Comparison of ENCODE assay signal across 8 cellular contexts in genomic region chr4:185471235-185472062, GRCh38. TPM values are rescaled to one million over a fixed set of nuclear protein-coding genes. Genes with fewer than 3 reads are reported as not detected.
DNase-seq lines count a peak whose midpoint lies in the region; ATAC-seq and TF ChIP-seq lines count a peak whose summit lies in the region.

CCDC110 (minus strand) TSS chr4:185471733; CDS start chr4:185471683, 50 bp downstream.

- no peaks in the 10 kb centered on the region for H3K9me2 ChIP-seq in Karpas-422 (replicated peaks; ENCODE audit: insufficient read depth, low read length)

- no peak within 1 kb of the TSS for H3K27ac ChIP-seq in Karpas-422 (ENCODE audit: low read length)
- H3K27ac ChIP-seq in SJCRH30: no peak within 1 kb of the TSS
- peak within 1 kb of the TSS; percentile 2 to 89 (median 80) for H3K27ac ChIP-seq in gastroesophageal sphincter

- peak within 1 kb of the TSS; percentile 76 for H3K4me2 ChIP-seq in Karpas-422 (ENCODE audit: low read depth, low read length, poor library complexity, severe bottlenecking)

- no peaks in the 10 kb centered on the region for H4K20me1 ChIP-seq in Karpas-422 (ENCODE audit: insufficient read depth, low read depth, low read length)

- H3K4me1 ChIP-seq in Karpas-422 (ENCODE audit: low read length): peaks cover 17% of the 10 kb centered on the region
- H3K4me1 ChIP-seq in SJCRH30: no peaks in the 10 kb centered on the region
- H3K4me1 ChIP-seq in gastroesophageal sphincter: peaks cover 0 to 23% (median 0%) of the 10 kb centered on the region in 3 donors

- peak within 1 kb of the TSS; percentile 67 for H3K4me3 ChIP-seq in Karpas-422 (ENCODE audit: low read length)
- H3K4me3 ChIP-seq in SJCRH30: peak within 1 kb of the TSS; percentile 76
- peak within 1 kb of the TSS; percentile 66 to 69 for H3K4me3 ChIP-seq in gastroesophageal sphincter

- H3K9me3 ChIP-seq in Karpas-422 (ENCODE audit: low read length): no peaks in the 10 kb centered on the region
- no peaks in the 10 kb centered on the region for H3K9me3 ChIP-seq in SJCRH30 (replicated peaks)
- no peaks in the 10 kb centered on the region for H3K9me3 ChIP-seq in gastroesophageal sphincter

- no peak for TF ChIP-seq EP300 in gastroesophageal sphincter (IDR thresholded peaks at IDR 0.05)

- DNase-seq in EL (peak; percentile 88), Karpas-422 (peak; percentile 90), SJCRH30 (peak; percentile 86 to 89), nucleus accumbens (lab: John Stamatoyannopoulos, UW) (peak; percentile 4 to 100 (median 92)), superior temporal gyrus (ENCODE audit: extremely low spot score) (peak; percentile 82)
- peak; percentile 89 for DNase-seq in activated naive CD4-positive, alpha-beta T cell treated with Interleukin-2 at 50 U/mL for 16 hours

- H3K27me3 ChIP-seq in Karpas-422 (ENCODE audit: low read length) (no peaks in the 10 kb centered on the region), SJCRH30 (no peaks in the 10 kb centered on the region), gastroesophageal sphincter (no peaks in the 10 kb centered on the region)

- ATAC-seq in GM21825 (IDR thresholded peaks at IDR 0.05; ENCODE audit: unreplicated experiment): peak; percentile 90
- peak; percentile 94 for ATAC-seq in gastroesophageal sphincter

- H2AFZ ChIP-seq in Karpas-422 (ENCODE audit: low read length): peak within 1 kb of the TSS; percentile 84

- H3K36me3 ChIP-seq in Karpas-422 (ENCODE audit: insufficient read depth, low read length) (no peaks in the 10 kb centered on the region), SJCRH30 (no peaks in the 10 kb centered on the region), gastroesophageal sphincter (no peaks in the 10 kb centered on the region)

- H3K9ac ChIP-seq in Karpas-422 (ENCODE audit: low read length): peak within 1 kb of the TSS; percentile 64

- TF ChIP-seq CTCF in gastroesophageal sphincter (IDR thresholded peaks at IDR 0.05): peak; percentile 80 to 91 (median 81)

- H3K79me2 ChIP-seq in Karpas-422 (ENCODE audit: low read length): no peaks in the 10 kb centered on the region

- WGBS in gastroesophageal sphincter (ENCODE audit: low coverage in 1 of 2), 2 donors: 0% methylated on average over 5 to 17 of the region's 92 CpGs

- peak; percentile 55 to 59 for TF ChIP-seq POLR2A in gastroesophageal sphincter (IDR thresholded peaks at IDR 0.05)

RNA-seq across cellular contexts. Expression of gene CCDC110, which starts in this region (rescaled TPM):
- 2.2 TPM in 1 of 2 replicates, not detected in the other for total RNA-seq in Karpas-422 (2014; rRNA removed; shearing (Covaris generic); ENCODE audit: low replicate concordance)
- not detected in 2 replicates for total RNA-seq in SJCRH30 (2014; rRNA removed; shearing (Covaris generic))
- total RNA-seq in gastroesophageal sphincter: 1 to 10 TPM in 3 of 4 donors, under 1 TPM in 1; 0.67 to 7.5 (median 2.4) TPM

Comparison
In these comparisons a context has a peak if more than half of its experiments do, and no peak if none do; other contexts are left out.
1. Peak in DNase-seq and H3K4me3 ChIP-seq in SJCRH30; RNA of the gene not detected or under 1 TPM.
2. H3K27ac ChIP-seq: peak in gastroesophageal sphincter (4 of 4); none in Karpas-422 (single experiment) and SJCRH30 (single experiment).
3. Peak in every context shown above with its lines, with median percentiles within 50 percentile points of each other: DNase-seq and H3K4me3 ChIP-seq.